18 cellular contexts compared by ENCODE assay signal in genomic region chr6:160523223-160523622, GRCh38.
A peak's percentile ranks its signal among the peaks of the same experiment; 100 is the strongest.
DNase-seq lines count a peak whose midpoint lies in the region; ATAC-seq lines count a peak whose summit lies in the region.
"Had no signal": no experiment of that assay in that cellular context is flagged by ENCODE, and none has a peak within 500 bp of the region (broad histone marks: within the 10 kb centered on the region; RNA-seq: fewer than 3 reads in every experiment).

No MANE protein-coding gene starts in this region.

- peak; percentile 24 to 25 for ATAC-seq in activated T-cell treated with anti-CD3 and anti-CD28 coated beads, Interleukin-2, amount 50 U/mL, for 4 hours
- ATAC-seq in GM18873 (IDR thresholded peaks at IDR 0.05; ENCODE audit: low FRiP score, unreplicated experiment) (peak; percentile 43), HG03469 (IDR thresholded peaks at IDR 0.05; ENCODE audit: unreplicated experiment) (peak; percentile 37), HG03159 (IDR thresholded peaks at IDR 0.05; ENCODE audit: unreplicated experiment) (no peak), GM18517 (IDR thresholded peaks at IDR 0.05; ENCODE audit: unreplicated experiment) (no peak), GM19324 (IDR thresholded peaks at IDR 0.05; ENCODE audit: low FRiP score, unreplicated experiment) (no peak)
- ATAC-seq: HCT116, T-cell had no signal

- peaks cover 24% of the 10 kb centered on the region for H3K4me1 Mint-ChIP-seq in activated T-cell treated with anti-CD3 and anti-CD28 coated beads, Interleukin-2, amount 50 U/mL, for 4 hours (ENCODE audit: low read depth)

- H3K36me3 Mint-ChIP-seq in activated T-cell treated with anti-CD3 and anti-CD28 coated beads, Interleukin-2, amount 50 U/mL, for 4 hours (ENCODE audit: insufficient read depth) = no peaks in the 10 kb centered on the region
- H3K36me3 Mint-ChIP-seq: activated naive CD8-positive, alpha-beta T cell treated with anti-CD3 and anti-CD28 coated beads, Interleukin-2, amount 10 ng/mL, durations not matched to agents 7 days and 5 days; T-cell had no signal

- DNase-seq in activated T-cell treated with anti-CD3 and anti-CD28 coated beads, Interleukin-2, amount 50 U/mL, for 4 hours = no peak
- no peak for DNase-seq in activated T-cell treated with anti-CD3 and anti-CD28 coated beads, Interleukin-2, amount 50 U/mL, for 1 hour
- DNase-seq in stimulated activated CD4-positive, alpha-beta T cell treated with anti-CD3 and anti-CD28 coated beads, TNF-alpha, amount 100 ng/mL, for 24 hours (ENCODE audit: low read depth in 3 of 3) = peak in 2 of 3 experiments; percentile 2 to 11
- DNase-seq: activated naive CD8-positive, alpha-beta T cell treated with anti-CD3 and anti-CD28 coated beads, Interleukin-2, amount 10 ng/mL, durations not matched to agents 7 days and 5 days; CD4-positive, alpha-beta memory T cell; DMS79 treated with DMSO at 0.1 percent for 48 hours; dorsolateral prefrontal cortex; NCI-H187 treated with DMSO at 0.1 percent for 48 hours; Right ventricle myocardium superior; T-cell; testis had no signal

- no peaks in the 10 kb centered on the region for H3K27me3 Mint-ChIP-seq in activated T-cell treated with anti-CD3 and anti-CD28 coated beads, Interleukin-2, amount 50 U/mL, for 4 hours (ENCODE audit: low read depth)
- H3K27me3 Mint-ChIP-seq: CD4-positive, alpha-beta memory T cell had no signal

- H3K4me3 Mint-ChIP-seq in activated T-cell treated with anti-CD3 and anti-CD28 coated beads, Interleukin-2, amount 50 U/mL, for 4 hours = no peak overlapping the region
- H3K4me3 Mint-ChIP-seq: activated naive CD8-positive, alpha-beta T cell treated with anti-CD3 and anti-CD28 coated beads, Interleukin-2, amount 10 ng/mL, durations not matched to agents 7 days and 5 days; CD4-positive, alpha-beta memory T cell; T-cell had no signal

- H3K9me3 Mint-ChIP-seq in activated T-cell treated with anti-CD3 and anti-CD28 coated beads, Interleukin-2, amount 50 U/mL, for 4 hours = no peaks in the 10 kb centered on the region
- H3K9me3 Mint-ChIP-seq: activated naive CD8-positive, alpha-beta T cell treated with anti-CD3 and anti-CD28 coated beads, Interleukin-2, amount 10 ng/mL, durations not matched to agents 7 days and 5 days; CD4-positive, alpha-beta memory T cell; IgD-negative memory B cell; T-cell had no signal

Comparison
In these comparisons a context has a peak if more than half of its experiments do, and no peak if none do; other contexts are left out.
1. ATAC-seq: peak in activated T-cell treated with anti-CD3 and anti-CD28 coated beads, Interleukin-2, amount 50 U/mL, for 4 hours (2 of 2), GM18873 (single experiment) and HG03469 (single experiment); none in HG03159 (single experiment), GM18517 (single experiment) and GM19324 (single experiment).
2. DNase-seq: peak in stimulated activated CD4-positive, alpha-beta T cell treated with anti-CD3 and anti-CD28 coated beads, TNF-alpha, amount 100 ng/mL, for 24 hours (2 of 3); none in activated T-cell treated with anti-CD3 and anti-CD28 coated beads, Interleukin-2, amount 50 U/mL, for 4 hours (single experiment) and activated T-cell treated with anti-CD3 and anti-CD28 coated beads, Interleukin-2, amount 50 U/mL, for 1 hour (single experiment).